ENCODE assay signal across 1 cellular context in the genomic region with DNA sequence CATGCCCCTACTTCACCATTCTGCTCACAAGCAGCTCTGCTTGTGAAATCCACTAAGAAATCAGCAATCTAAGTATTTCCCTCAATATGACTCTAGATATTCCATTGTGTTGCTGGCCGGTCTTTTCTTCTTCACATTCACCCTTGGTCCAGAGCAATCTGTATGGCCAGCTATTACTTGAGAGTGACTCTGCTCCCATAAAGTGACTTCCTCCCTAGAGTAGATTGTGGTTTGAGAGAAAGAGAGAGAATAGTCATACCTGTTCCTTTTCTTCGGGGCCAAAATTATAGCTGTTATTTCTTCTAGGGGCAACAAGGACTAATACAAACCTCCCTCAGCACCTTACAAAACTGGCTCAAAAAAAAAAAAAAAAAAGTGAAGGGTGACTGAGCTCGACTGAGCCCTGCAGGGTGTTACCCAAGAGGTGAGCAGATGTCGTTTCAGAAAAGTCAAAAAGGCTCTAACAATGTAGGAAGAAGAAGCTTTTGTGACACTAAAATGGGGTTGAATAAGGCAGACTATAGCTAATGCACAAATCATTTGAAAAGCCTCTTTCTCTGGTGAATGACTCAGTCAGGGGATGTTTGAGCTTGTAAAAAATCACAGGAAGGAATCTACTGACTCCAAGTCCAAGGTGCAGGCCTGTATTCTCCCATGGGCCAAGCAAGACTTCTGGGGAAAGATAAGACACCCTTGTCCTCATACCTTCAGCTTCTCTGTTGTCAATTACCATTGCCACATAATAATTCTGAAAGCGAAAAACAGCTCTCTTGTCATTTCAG.
TF ChIP-seq lines count a peak whose summit lies in the region.

No MANE protein-coding gene starts in this region.

TF ChIP-seq in GM23338, 12 proteins besides CTCF, POLR2A, EP300 and RAD21 (continued from another document):
- TF ChIP-seq, protein P1, sequence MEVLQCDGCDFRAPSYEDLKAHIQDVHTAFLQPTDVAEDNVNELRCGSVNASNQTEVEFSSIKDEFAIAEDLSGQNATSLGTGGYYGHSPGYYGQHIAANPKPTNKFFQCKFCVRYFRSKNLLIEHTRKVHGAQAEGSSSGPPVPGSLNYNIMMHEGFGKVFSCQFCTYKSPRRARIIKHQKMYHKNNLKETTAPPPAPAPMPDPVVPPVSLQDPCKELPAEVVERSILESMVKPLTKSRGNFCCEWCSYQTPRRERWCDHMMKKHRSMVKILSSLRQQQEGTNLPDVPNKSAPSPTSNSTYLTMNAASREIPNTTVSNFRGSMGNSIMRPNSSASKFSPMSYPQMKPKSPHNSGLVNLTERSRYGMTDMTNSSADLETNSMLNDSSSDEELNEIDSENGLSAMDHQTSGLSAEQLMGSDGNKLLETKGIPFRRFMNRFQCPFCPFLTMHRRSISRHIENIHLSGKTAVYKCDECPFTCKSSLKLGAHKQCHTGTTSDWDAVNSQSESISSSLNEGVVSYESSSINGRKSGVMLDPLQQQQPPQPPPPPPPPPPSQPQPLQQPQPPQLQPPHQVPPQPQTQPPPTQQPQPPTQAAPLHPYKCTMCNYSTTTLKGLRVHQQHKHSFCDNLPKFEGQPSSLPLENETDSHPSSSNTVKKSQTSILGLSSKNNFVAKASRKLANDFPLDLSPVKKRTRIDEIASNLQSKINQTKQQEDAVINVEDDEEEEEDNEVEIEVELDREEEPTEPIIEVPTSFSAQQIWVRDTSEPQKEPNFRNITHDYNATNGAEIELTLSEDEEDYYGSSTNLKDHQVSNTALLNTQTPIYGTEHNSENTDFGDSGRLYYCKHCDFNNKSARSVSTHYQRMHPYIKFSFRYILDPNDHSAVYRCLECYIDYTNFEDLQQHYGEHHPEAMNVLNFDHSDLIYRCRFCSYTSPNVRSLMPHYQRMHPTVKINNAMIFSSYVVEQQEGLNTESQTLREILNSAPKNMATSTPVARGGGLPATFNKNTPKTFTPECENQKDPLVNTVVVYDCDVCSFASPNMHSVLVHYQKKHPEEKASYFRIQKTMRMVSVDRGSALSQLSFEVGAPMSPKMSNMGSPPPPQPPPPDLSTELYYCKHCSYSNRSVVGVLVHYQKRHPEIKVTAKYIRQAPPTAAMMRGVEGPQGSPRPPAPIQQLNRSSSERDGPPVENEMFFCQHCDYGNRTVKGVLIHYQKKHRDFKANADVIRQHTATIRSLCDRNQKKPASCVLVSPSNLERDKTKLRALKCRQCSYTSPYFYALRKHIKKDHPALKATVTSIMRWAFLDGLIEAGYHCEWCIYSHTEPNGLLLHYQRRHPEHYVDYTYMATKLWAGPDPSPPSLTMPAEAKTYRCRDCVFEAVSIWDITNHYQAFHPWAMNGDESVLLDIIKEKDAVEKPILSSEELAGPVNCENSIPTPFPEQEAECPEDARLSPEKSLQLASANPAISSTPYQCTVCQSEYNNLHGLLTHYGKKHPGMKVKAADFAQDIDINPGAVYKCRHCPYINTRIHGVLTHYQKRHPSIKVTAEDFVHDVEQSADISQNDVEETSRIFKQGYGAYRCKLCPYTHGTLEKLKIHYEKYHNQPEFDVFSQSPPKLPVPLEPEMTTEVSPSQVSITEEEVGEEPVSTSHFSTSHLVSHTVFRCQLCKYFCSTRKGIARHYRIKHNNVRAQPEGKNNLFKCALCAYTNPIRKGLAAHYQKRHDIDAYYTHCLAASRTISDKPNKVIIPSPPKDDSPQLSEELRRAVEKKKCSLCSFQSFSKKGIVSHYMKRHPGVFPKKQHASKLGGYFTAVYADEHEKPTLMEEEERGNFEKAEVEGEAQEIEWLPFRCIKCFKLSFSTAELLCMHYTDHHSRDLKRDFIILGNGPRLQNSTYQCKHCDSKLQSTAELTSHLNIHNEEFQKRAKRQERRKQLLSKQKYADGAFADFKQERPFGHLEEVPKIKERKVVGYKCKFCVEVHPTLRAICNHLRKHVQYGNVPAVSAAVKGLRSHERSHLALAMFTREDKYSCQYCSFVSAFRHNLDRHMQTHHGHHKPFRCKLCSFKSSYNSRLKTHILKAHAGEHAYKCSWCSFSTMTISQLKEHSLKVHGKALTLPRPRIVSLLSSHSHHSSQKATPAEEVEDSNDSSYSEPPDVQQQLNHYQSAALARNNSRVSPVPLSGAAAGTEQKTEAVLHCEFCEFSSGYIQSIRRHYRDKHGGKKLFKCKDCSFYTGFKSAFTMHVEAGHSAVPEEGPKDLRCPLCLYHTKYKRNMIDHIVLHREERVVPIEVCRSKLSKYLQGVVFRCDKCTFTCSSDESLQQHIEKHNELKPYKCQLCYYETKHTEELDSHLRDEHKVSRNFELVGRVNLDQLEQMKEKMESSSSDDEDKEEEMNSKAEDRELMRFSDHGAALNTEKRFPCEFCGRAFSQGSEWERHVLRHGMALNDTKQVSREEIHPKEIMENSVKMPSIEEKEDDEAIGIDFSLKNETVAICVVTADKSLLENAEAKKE (CRISPR knock-in tag; IDR thresholded peaks at IDR 0.05) = no peak
- no peak for TF ChIP-seq STAT1 (IDR thresholded peaks at IDR 0.05; ENCODE audit: unreplicated experiment)
- TF ChIP-seq ZNF331 (CRISPR knock-in tag; IDR thresholded peaks at IDR 0.05; ENCODE audit: low read depth) = no peak
- TF ChIP-seq, protein P2, sequence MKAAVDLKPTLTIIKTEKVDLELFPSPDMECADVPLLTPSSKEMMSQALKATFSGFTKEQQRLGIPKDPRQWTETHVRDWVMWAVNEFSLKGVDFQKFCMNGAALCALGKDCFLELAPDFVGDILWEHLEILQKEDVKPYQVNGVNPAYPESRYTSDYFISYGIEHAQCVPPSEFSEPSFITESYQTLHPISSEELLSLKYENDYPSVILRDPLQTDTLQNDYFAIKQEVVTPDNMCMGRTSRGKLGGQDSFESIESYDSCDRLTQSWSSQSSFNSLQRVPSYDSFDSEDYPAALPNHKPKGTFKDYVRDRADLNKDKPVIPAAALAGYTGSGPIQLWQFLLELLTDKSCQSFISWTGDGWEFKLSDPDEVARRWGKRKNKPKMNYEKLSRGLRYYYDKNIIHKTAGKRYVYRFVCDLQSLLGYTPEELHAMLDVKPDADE (IDR thresholded peaks at IDR 0.05) = no peak
- TF ChIP-seq, protein P3, sequence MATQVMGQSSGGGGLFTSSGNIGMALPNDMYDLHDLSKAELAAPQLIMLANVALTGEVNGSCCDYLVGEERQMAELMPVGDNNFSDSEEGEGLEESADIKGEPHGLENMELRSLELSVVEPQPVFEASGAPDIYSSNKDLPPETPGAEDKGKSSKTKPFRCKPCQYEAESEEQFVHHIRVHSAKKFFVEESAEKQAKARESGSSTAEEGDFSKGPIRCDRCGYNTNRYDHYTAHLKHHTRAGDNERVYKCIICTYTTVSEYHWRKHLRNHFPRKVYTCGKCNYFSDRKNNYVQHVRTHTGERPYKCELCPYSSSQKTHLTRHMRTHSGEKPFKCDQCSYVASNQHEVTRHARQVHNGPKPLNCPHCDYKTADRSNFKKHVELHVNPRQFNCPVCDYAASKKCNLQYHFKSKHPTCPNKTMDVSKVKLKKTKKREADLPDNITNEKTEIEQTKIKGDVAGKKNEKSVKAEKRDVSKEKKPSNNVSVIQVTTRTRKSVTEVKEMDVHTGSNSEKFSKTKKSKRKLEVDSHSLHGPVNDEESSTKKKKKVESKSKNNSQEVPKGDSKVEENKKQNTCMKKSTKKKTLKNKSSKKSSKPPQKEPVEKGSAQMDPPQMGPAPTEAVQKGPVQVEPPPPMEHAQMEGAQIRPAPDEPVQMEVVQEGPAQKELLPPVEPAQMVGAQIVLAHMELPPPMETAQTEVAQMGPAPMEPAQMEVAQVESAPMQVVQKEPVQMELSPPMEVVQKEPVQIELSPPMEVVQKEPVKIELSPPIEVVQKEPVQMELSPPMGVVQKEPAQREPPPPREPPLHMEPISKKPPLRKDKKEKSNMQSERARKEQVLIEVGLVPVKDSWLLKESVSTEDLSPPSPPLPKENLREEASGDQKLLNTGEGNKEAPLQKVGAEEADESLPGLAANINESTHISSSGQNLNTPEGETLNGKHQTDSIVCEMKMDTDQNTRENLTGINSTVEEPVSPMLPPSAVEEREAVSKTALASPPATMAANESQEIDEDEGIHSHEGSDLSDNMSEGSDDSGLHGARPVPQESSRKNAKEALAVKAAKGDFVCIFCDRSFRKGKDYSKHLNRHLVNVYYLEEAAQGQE (IDR thresholded peaks at IDR 0.05; ENCODE audit: unreplicated experiment) = no peak
- TF ChIP-seq ZNF114 (CRISPR knock-in tag; IDR thresholded peaks at IDR 0.05) = no peak
- no peak for TF ChIP-seq POLR2AphosphoS5 (IDR thresholded peaks at IDR 0.05; ENCODE audit: low read depth)
- no peak for TF ChIP-seq JUNB (IDR thresholded peaks at IDR 0.05; ENCODE audit: unreplicated experiment)
- TF ChIP-seq CREB1 (CRISPR knock-in tag; IDR thresholded peaks at IDR 0.05; ENCODE audit: low read depth) = no peak
- no peak for TF ChIP-seq EZH2 (IDR thresholded peaks at IDR 0.05; ENCODE audit: low read depth, unreplicated experiment)
- TF ChIP-seq NANOG (IDR thresholded peaks at IDR 0.05; ENCODE audit: borderline replicate concordance) = no peak
